Comparison of ENCODE assay signal across 15 cellular contexts in the genomic region with DNA sequence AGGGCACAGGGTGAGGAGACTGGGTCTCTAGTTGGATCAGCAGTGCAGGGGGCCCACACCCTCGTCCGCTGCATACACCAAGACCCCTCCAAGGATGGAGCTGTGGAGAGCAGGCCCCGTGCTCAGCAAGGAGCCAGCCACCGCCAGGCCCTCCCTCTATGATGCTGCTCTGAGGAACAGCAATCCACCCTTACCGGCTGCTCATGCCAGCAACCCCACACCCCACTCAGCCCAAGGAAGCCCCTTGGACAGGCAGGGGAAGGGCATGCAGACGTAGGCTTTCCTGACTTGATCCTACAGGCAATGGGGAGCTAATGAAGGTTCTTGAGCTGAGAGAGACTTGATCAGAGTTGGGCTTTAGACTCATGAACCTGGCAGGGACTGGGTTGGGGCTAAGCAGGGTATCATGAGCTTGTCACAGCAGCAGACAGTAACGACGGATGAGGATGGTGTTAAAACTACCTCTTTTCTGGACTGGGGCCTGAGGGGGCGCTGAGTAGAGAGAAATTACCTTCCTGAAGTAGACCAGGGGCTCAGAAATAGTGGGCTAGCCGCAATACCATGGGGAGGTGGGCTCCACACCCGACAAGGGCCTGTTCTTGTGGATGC. TPM values are rescaled to one million over a fixed set of nuclear protein-coding genes. Genes with fewer than 3 reads are reported as not detected.
"Had no signal": no experiment of that assay in that cellular context is flagged by ENCODE, and none has a peak within 500 bp of the region (broad histone marks: within the 10 kb centered on the region; RNA-seq: fewer than 3 reads in every experiment).

No MANE protein-coding gene starts in this region.

- ATAC-seq: activated CD8-positive, alpha-beta T cell treated with anti-CD3 and anti-CD28 coated beads, Interleukin-2, amount 10 ng/mL, durations not matched to agents 7 days and 5 days; activated naive CD8-positive, alpha-beta T cell treated with anti-CD3 and anti-CD28 coated beads, Interleukin-2, amount 50 U/mL, for 24 hours; heart right ventricle; right cardiac atrium; stimulated activated naive B cell treated with anti-CD40 and anti-IgM and Interleukin-4, amounts not matched to agents 10 μg/mL and 1 μg/mL and 100 μg/mL, for 72 hours had no signal

- H3K4me3 ChIP-seq: ascending aorta, colonic mucosa, heart right ventricle, SJCRH30, smooth muscle cell, upper lobe of left lung had no signal

- DNase-seq: activated naive CD8-positive, alpha-beta T cell treated with anti-CD3 and anti-CD28 coated beads, Interleukin-2, amount 50 U/mL, for 24 hours; colonic mucosa; effector CD4-positive, alpha-beta T cell; heart right ventricle; midbrain; naive B cell; right cardiac atrium; SJCRH30; stimulated activated naive B cell treated with anti-CD40 and anti-IgM and Interleukin-4, amounts not matched to agents 10 μg/mL and 1 μg/mL and 100 μg/mL, for 72 hours; T1000; upper lobe of left lung had no signal

- H3K9me3 Mint-ChIP-seq: activated naive CD8-positive, alpha-beta T cell treated with anti-CD3 and anti-CD28 coated beads, Interleukin-2, amount 50 U/mL, for 24 hours; stimulated activated naive B cell treated with anti-CD40 and anti-IgM and Interleukin-4, amounts not matched to agents 10 μg/mL and 1 μg/mL and 100 μg/mL, for 72 hours had no signal

- H3K36me3 Mint-ChIP-seq: naive B cell; stimulated activated naive B cell treated with anti-CD40 and anti-IgM and Interleukin-4, amounts not matched to agents 10 μg/mL and 1 μg/mL and 100 μg/mL, for 72 hours had no signal

- H3K27me3 ChIP-seq: ascending aorta, colonic mucosa, heart right ventricle, neutrophil, SJCRH30, upper lobe of left lung had no signal

- H3K4me1 ChIP-seq: ascending aorta, colonic mucosa, heart right ventricle, SJCRH30, upper lobe of left lung had no signal

- H3K27me3 Mint-ChIP-seq: activated naive CD8-positive, alpha-beta T cell treated with anti-CD3 and anti-CD28 coated beads, Interleukin-2, amount 50 U/mL, for 24 hours had no signal

- H3K27ac Mint-ChIP-seq: activated CD8-positive, alpha-beta T cell treated with anti-CD3 and anti-CD28 coated beads, Interleukin-2, amount 10 ng/mL, durations not matched to agents 7 days and 5 days; activated naive CD8-positive, alpha-beta T cell treated with anti-CD3 and anti-CD28 coated beads, Interleukin-2, amount 50 U/mL, for 24 hours; stimulated activated naive B cell treated with anti-CD40 and anti-IgM and Interleukin-4, amounts not matched to agents 10 μg/mL and 1 μg/mL and 100 μg/mL, for 72 hours had no signal

- H3K36me3 ChIP-seq: ascending aorta, colonic mucosa, heart right ventricle, neutrophil, SJCRH30, upper lobe of left lung had no signal

- H3K4me1 Mint-ChIP-seq: activated naive CD8-positive, alpha-beta T cell treated with anti-CD3 and anti-CD28 coated beads, Interleukin-2, amount 50 U/mL, for 24 hours; naive B cell; stimulated activated naive B cell treated with anti-CD40 and anti-IgM and Interleukin-4, amounts not matched to agents 10 μg/mL and 1 μg/mL and 100 μg/mL, for 72 hours had no signal

- H3K9me3 ChIP-seq: ascending aorta, colonic mucosa, heart right ventricle, neutrophil, SJCRH30, upper lobe of left lung had no signal

- H3K4me3 Mint-ChIP-seq: activated CD8-positive, alpha-beta T cell treated with anti-CD3 and anti-CD28 coated beads, Interleukin-2, amount 10 ng/mL, durations not matched to agents 7 days and 5 days; activated naive CD8-positive, alpha-beta T cell treated with anti-CD3 and anti-CD28 coated beads, Interleukin-2, amount 50 U/mL, for 24 hours; stimulated activated naive B cell treated with anti-CD40 and anti-IgM and Interleukin-4, amounts not matched to agents 10 μg/mL and 1 μg/mL and 100 μg/mL, for 72 hours had no signal

- H3K27ac ChIP-seq: ascending aorta, colonic mucosa, heart right ventricle, neutrophil, SJCRH30, upper lobe of left lung had no signal

RNA-seq across cellular contexts. Expression of a gene that starts 50.5 kb away (rescaled TPM):
- total RNA-seq: SJCRH30 had no signal
